Comparison of ENCODE assay signal across 17 cellular contexts in the genomic region with DNA sequence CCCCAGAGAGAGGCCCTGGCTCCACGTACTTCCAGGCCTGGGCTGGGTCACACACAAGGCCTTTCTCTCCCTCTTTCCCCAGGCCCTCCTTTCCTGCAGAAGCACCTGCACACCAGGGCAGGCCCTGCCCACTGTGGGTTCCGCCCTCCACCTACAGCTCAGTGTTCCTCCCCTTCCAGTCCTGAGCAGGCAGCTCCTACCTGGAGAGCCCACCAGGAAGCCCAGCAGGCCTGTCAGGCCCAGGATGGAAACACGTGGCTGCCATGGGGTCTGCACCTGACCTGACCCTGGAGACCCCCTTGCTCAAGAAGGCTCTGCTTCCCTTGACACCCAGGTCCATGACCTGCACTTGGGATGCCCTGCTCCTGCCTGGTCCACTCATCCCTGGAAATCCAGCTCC.
"Had no signal": no experiment of that assay in that cellular context is flagged by ENCODE, and none has a peak within 500 bp of the region (broad histone marks: within the 10 kb centered on the region; RNA-seq: fewer than 3 reads in every experiment).

No MANE protein-coding gene starts in this region.

- H3K36me3 ChIP-seq: left ventricle myocardium inferior, prostate gland, right lobe of liver, upper lobe of right lung had no signal

- H3K27ac Mint-ChIP-seq: immature natural killer cell; nephron; stimulated activated memory B cell treated with anti-CD40 and anti-IgM and Interleukin-4, amounts not matched to agents 10 μg/mL and 1 μg/mL and 100 μg/mL, for 72 hours; stimulated activated naive CD8-positive, alpha-beta T cell treated with anti-CD3 and anti-CD28 coated beads, Interleukin-15, Interleukin-2, amounts not matched to agents 100 ng/mL and 50 ng/mL, for 24 hours had no signal

- H3K27me3 ChIP-seq: foreskin keratinocyte, right lobe of liver, tibial nerve, upper lobe of right lung had no signal

- H3K27me3 Mint-ChIP-seq: stimulated activated memory B cell treated with anti-CD40 and anti-IgM and Interleukin-4, amounts not matched to agents 10 μg/mL and 1 μg/mL and 100 μg/mL, for 72 hours; stimulated activated naive CD8-positive, alpha-beta T cell treated with anti-CD3 and anti-CD28 coated beads, Interleukin-15, Interleukin-2, amounts not matched to agents 100 ng/mL and 50 ng/mL, for 24 hours had no signal

- H3K9me3 Mint-ChIP-seq: immature natural killer cell; naive B cell; stimulated activated memory B cell treated with anti-CD40 and anti-IgM and Interleukin-4, amounts not matched to agents 10 μg/mL and 1 μg/mL and 100 μg/mL, for 72 hours; stimulated activated naive CD8-positive, alpha-beta T cell treated with anti-CD3 and anti-CD28 coated beads, Interleukin-15, Interleukin-2, amounts not matched to agents 100 ng/mL and 50 ng/mL, for 24 hours had no signal

- H3K27ac ChIP-seq: foreskin keratinocyte, left ventricle myocardium inferior, parathyroid adenoma, prostate gland, right lobe of liver, tibial nerve, upper lobe of right lung had no signal

- ATAC-seq: foreskin keratinocyte; right lobe of liver; stimulated activated memory B cell treated with anti-CD40 and anti-IgM and Interleukin-4, amounts not matched to agents 10 μg/mL and 1 μg/mL and 100 μg/mL, for 72 hours; upper lobe of right lung had no signal

- H3K9me3 ChIP-seq: left ventricle myocardium inferior, prostate gland, right lobe of liver, tibial nerve, upper lobe of right lung had no signal

- H3K4me3 ChIP-seq: left ventricle myocardium inferior, prostate gland, right lobe of liver, tibial nerve, upper lobe of right lung had no signal

- H3K4me1 Mint-ChIP-seq: nephron had no signal

- H3K4me1 ChIP-seq: foreskin keratinocyte, parathyroid adenoma, prostate gland, right lobe of liver, tibial nerve, upper lobe of right lung had no signal

- DNase-seq: dermis blood vessel endothelial cell; erythroblast; foreskin keratinocyte; immature natural killer cell; left ventricle myocardium inferior; mesendoderm; naive B cell; stimulated activated CD4-positive, alpha-beta T cell treated with anti-CD3 and anti-CD28 coated beads, Interleukin-4, amount 100 ng/mL, for 1 hour; stimulated activated CD8-positive, alpha-beta memory T cell treated with anti-CD3 and anti-CD28 coated beads, Interleukin-4, amount 100 ng/mL, for 48 hours; upper lobe of right lung had no signal

- H3K4me3 Mint-ChIP-seq: immature natural killer cell; naive B cell; nephron; stimulated activated memory B cell treated with anti-CD40 and anti-IgM and Interleukin-4, amounts not matched to agents 10 μg/mL and 1 μg/mL and 100 μg/mL, for 72 hours; stimulated activated naive CD8-positive, alpha-beta T cell treated with anti-CD3 and anti-CD28 coated beads, Interleukin-15, Interleukin-2, amounts not matched to agents 100 ng/mL and 50 ng/mL, for 24 hours had no signal
